19 cellular contexts compared by ENCODE assay signal in the genomic region with DNA sequence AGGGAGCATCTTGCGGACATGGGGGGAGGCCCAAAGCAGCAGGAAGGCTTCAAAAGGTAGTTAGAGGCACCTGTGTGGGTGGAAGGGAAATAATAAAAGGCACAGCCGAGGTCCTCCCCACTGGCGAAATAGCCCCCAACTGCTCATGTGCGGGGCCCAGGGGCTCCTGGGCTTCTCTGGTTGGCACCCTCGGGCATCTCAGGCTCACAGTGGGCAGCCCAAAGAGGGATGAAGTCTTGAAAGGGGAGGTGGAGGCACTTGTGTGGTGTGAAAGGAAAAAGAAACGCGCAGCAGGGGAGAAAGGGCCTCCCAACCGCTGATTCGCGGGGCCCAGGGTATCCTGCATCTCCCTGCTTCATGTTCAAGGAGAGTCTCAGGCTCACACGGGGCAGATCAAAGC.
DNase-seq lines count a peak whose midpoint lies in the region; ATAC-seq, FAIRE-seq and TF ChIP-seq lines count a peak whose summit lies in the region.
"Had no signal": no experiment of that assay in that cellular context is flagged by ENCODE, and none has a peak within 500 bp of the region (broad histone marks: within the 10 kb centered on the region; RNA-seq: fewer than 3 reads in every experiment).

No MANE protein-coding gene starts in this region.

- POLR2A ChIA-PET in GM10248 (lab: Yijun Ruan, JAX), result no interaction called here

- H3K27ac ChIP-seq in kidney (ENCODE audit: low read depth in 2 of 2, low read length in 2 of 2), result no peak overlapping the region
- no peak overlapping the region for H3K27ac ChIP-seq in neuronal stem cell (replicated peaks; ENCODE audit: low read length)

- H3K4ac ChIP-seq in neuronal stem cell (ENCODE audit: low read length), result no peak overlapping the region

- H2AK5ac ChIP-seq in neuronal stem cell (ENCODE audit: low read depth, low read length), result no peak overlapping the region

- H3K9ac ChIP-seq in kidney (ENCODE audit: low read length in 2 of 2) (no peak overlapping the region), neuronal stem cell (ENCODE audit: low read depth, low read length, poor library complexity) (no peak overlapping the region)

- H3K14ac ChIP-seq in neuronal stem cell (ENCODE audit: low read length), result no peak overlapping the region

- H4K91ac ChIP-seq in neuronal stem cell (ENCODE audit: low read depth, low read length, poor library complexity), result no peak overlapping the region

- intact Hi-C loops in kidney (cut with DNase I), result no loop called here

- ATAC-seq in HG03175 (IDR thresholded peaks at IDR 0.05; ENCODE audit: unreplicated experiment), result no peak
- no peak for ATAC-seq in GM18868 (IDR thresholded peaks at IDR 0.05; ENCODE audit: unreplicated experiment)
- ATAC-seq: Right ventricle myocardium inferior had no signal

- no peak overlapping the region for H3K4me2 ChIP-seq in neuronal stem cell (ENCODE audit: insufficient read depth, low read length, poor library complexity, severe bottlenecking)

- H2BK12ac ChIP-seq in neuronal stem cell (ENCODE audit: low read length), result no peak overlapping the region

- H3K36me3 ChIP-seq in H7 (replicated peaks; ENCODE audit: control insufficient read depth, insufficient read depth, low read length), result no peaks in the 10 kb centered on the region
- no peaks in the 10 kb centered on the region for H3K36me3 ChIP-seq in kidney (ENCODE audit: control insufficient read depth in 1 of 2, insufficient read depth in 2 of 2, low read length in 2 of 2)
- no peaks in the 10 kb centered on the region for H3K36me3 ChIP-seq in neuronal stem cell (replicated peaks in 1 of 2; ENCODE audit: control insufficient read depth in 2 of 2, insufficient read depth in 2 of 2, low read length in 2 of 2)

- H3K4me1 ChIP-seq in kidney (ENCODE audit: control insufficient read depth in 1 of 2, insufficient read depth in 1 of 2, low read depth in 1 of 2, low read length in 2 of 2) (no peaks in the 10 kb centered on the region), neuronal stem cell (ENCODE audit: control insufficient read depth in 2 of 2, insufficient read depth in 1 of 2, low read depth in 1 of 2, low read length in 2 of 2) (no peaks in the 10 kb centered on the region)

- no peak overlapping the region for H2BK15ac ChIP-seq in neuronal stem cell (ENCODE audit: low read length)

- H2BK120ac ChIP-seq in neuronal stem cell (ENCODE audit: low read depth, low read length), result no peak overlapping the region

- H4K8ac ChIP-seq in neuronal stem cell (ENCODE audit: low read depth, low read length), result no peak overlapping the region

- DNase-seq in GM10248 (ENCODE audit: extremely low spot score) (peak; percentile 2), H7 (peak; percentile 2), kidney (peak; percentile 22), urothelium cell line (ENCODE audit: low spot score) (peak; percentile 6), neuronal stem cell (ENCODE audit: low spot score) (no peak)
- DNase-seq: CD4-positive, CD25-positive, alpha-beta regulatory T cell; DMS79; Karpas-422; NCI-H1417 treated with DMSO at 0.1 percent for 48 hours; NCI-H187 treated with DMSO at 0.1 percent for 48 hours; NCI-H2107; NCI-H446 treated with DMSO at 0.1 percent for 48 hours; NCI-H526 treated with DMSO at 0.1 percent for 48 hours; OCI-M1 had no signal

- H3K4me3 ChIP-seq in H7 (ENCODE audit: insufficient read depth, low read depth, low read length) (no peak overlapping the region), kidney (ENCODE audit: low read length in 2 of 2) (no peak overlapping the region), neuronal stem cell (ENCODE audit: low read length in 2 of 2) (no peak overlapping the region)

- no CpG with 5 or more reads among the region's 11 CpGs for whole genome bisulfite sequencing in neuronal stem cell (ENCODE audit: extremely low coverage in 2 of 2, insufficient read length in 2 of 2, insufficient replicate concordance in 1 of 2), 2 donors

- H3K79me1 ChIP-seq in neuronal stem cell (ENCODE audit: low read depth, low read length), result peaks cover under 1% of the 10 kb centered on the region

- no peaks in the 10 kb centered on the region for H3K27me3 ChIP-seq in H7 (ENCODE audit: control insufficient read depth, insufficient read depth, low read length)
- no peaks in the 10 kb centered on the region for H3K27me3 ChIP-seq in neuronal stem cell (ENCODE audit: control insufficient read depth in 3 of 3, insufficient read depth in 3 of 3, low read depth in 1 of 3, low read length in 3 of 3)

- CTCF ChIA-PET in GM10248 (lab: Yijun Ruan, JAX), result no interaction called here

- H3K9me3 ChIP-seq in kidney (ENCODE audit: control insufficient read depth in 1 of 2, low read length in 2 of 2) (peaks cover 0 to 28% of the 10 kb centered on the region in 2 donors), neuronal stem cell (replicated peaks in 1 of 2; ENCODE audit: control insufficient read depth in 2 of 2, insufficient read depth in 1 of 2, low read depth in 1 of 2, low read length in 2 of 2) (peaks cover 0 to 81% of the 10 kb centered on the region in 2 donors)

- H3K18ac ChIP-seq in neuronal stem cell (ENCODE audit: low read length), result no peak overlapping the region

- TF ChIP-seq CTCF in GM10248 (IDR thresholded peaks at IDR 0.05; ENCODE audit: control extremely low read depth, extremely low read depth, low read depth, missing control alignments) (no peak), kidney (IDR thresholded peaks at IDR 0.05; ENCODE audit: borderline replicate concordance, extremely low read depth, insufficient read depth) (no peak)

- no peak overlapping the region for H2BK5ac ChIP-seq in neuronal stem cell (ENCODE audit: low read length)

- no peak overlapping the region for H2AFZ ChIP-seq in neuronal stem cell (ENCODE audit: low read length)

- FAIRE-seq in kidney (lab: Jason Lieb, UNC) (no peak), urothelium cell line (lab: Jason Lieb, UNC) (no peak)
- FAIRE-seq: GM12892, RCC 7860 had no signal

- no peak overlapping the region for H3K23ac ChIP-seq in neuronal stem cell (ENCODE audit: low read depth, low read length, poor library complexity)
